30 cellular contexts compared by ENCODE assay signal in genomic region chr1:211627259-211627658, GRCh38. TPM values are rescaled to one million over a fixed set of nuclear protein-coding genes. Genes with fewer than 3 reads are reported as not detected.
"Had no signal": no experiment of that assay in that cellular context is flagged by ENCODE, and none has a peak within 500 bp of the region (broad histone marks: within the 10 kb centered on the region; RNA-seq: fewer than 3 reads in every experiment).

No MANE protein-coding gene starts in this region.

- H3K4me1 ChIP-seq: parathyroid adenoma, psoas muscle had no signal

- DNase-seq: activated CD4-positive, alpha-beta memory T cell treated with anti-CD3 and anti-CD28 coated beads, Interleukin-2, amount 10 ng/mL, durations not matched to agents 7 days and 5 days; activated CD4-positive, alpha-beta T cell treated with anti-CD3 and anti-CD28 coated beads, Interleukin-2, amount 10 ng/mL, durations not matched to agents 7 days and 5 days; activated CD4-positive, CD25-positive, alpha-beta regulatory T cell treated with anti-CD3 and anti-CD28 coated beads, Interleukin-2, amount 50 U/mL, for 72 hours; activated CD8-positive, alpha-beta memory T cell treated with anti-CD3 and anti-CD28 coated beads, Interleukin-2, amount 50 U/mL, for 48 hours; activated gamma-delta T cell; activated naive CD4-positive, alpha-beta T cell treated with anti-CD3 and anti-CD28 coated beads, Interleukin-2, amount 10 ng/mL, durations not matched to agents 7 days and 5 days; activated naive CD8-positive, alpha-beta T cell treated with anti-CD3 and anti-CD28 coated beads, Interleukin-2, amount 10 ng/mL, durations not matched to agents 7 days and 5 days; activated T-cell treated with anti-CD3 and anti-CD28 coated beads, Interleukin-2, amount 50 U/mL, for 24 hours; brain microvascular endothelial cell; central memory CD4-positive, alpha-beta T cell; endodermal cell; foreskin fibroblast; heart right ventricle; left lung; naive thymus-derived CD4-positive, alpha-beta T cell; nucleus accumbens; psoas muscle; spleen; stimulated activated naive CD4-positive, alpha-beta T cell; T-helper 9 cell had no signal

- H2AFZ ChIP-seq: parathyroid adenoma had no signal

- H3K9ac ChIP-seq: parathyroid adenoma had no signal

- H3K9me3 Mint-ChIP-seq: activated CD4-positive, alpha-beta T cell treated with anti-CD3 and anti-CD28 coated beads, Interleukin-2, amount 10 ng/mL, durations not matched to agents 7 days and 5 days; activated naive CD8-positive, alpha-beta T cell treated with anti-CD3 and anti-CD28 coated beads, Interleukin-2, amount 10 ng/mL, durations not matched to agents 7 days and 5 days; activated T-cell treated with anti-CD3 and anti-CD28 coated beads, Interleukin-2, amount 50 U/mL, for 24 hours; dendritic cell treated with granulocyte-macrophage colony-stimulating factor and Interleukin-4, amounts not matched to agents 40 ng/mL and 50 ng/mL, for 4 days; endodermal cell; T-helper 1 cell treated with Interleukin-12 subunit alpha and Interleukin-12 subunit beta and Interleukin-4 antibody, amounts not matched to agents 30 μg/mL and 1 μg/mL, for 36 hours had no signal

- H3K4me3 ChIP-seq: ascending aorta, heart right ventricle, left lung, psoas muscle, spleen, tibial nerve had no signal

- H3K27ac ChIP-seq: ascending aorta, brain microvascular endothelial cell, left lung, parathyroid adenoma, psoas muscle, spleen, tibial nerve, VCaP had no signal

- ATAC-seq: esophagus mucosa; left lung; naive thymus-derived CD4-positive, alpha-beta T cell had no signal

- H3K36me3 ChIP-seq: ascending aorta, brain microvascular endothelial cell, heart right ventricle, left lung, spleen, tibial nerve had no signal

- H3K27me3 ChIP-seq: ascending aorta, brain microvascular endothelial cell, heart right ventricle, left lung, spleen, tibial nerve had no signal

- H3K9me3 ChIP-seq: ascending aorta, heart right ventricle, left lung, psoas muscle, spleen, tibial nerve had no signal

- H3K27me3 Mint-ChIP-seq: activated CD4-positive, alpha-beta T cell treated with anti-CD3 and anti-CD28 coated beads, Interleukin-2, amount 10 ng/mL, durations not matched to agents 7 days and 5 days; activated T-cell treated with anti-CD3 and anti-CD28 coated beads, Interleukin-2, amount 50 U/mL, for 24 hours had no signal

- H3K4me3 Mint-ChIP-seq: activated CD4-positive, alpha-beta memory T cell treated with anti-CD3 and anti-CD28 coated beads, Interleukin-2, amount 10 ng/mL, durations not matched to agents 7 days and 5 days; activated CD4-positive, alpha-beta T cell treated with anti-CD3 and anti-CD28 coated beads, Interleukin-2, amount 10 ng/mL, durations not matched to agents 7 days and 5 days; activated naive CD4-positive, alpha-beta T cell treated with anti-CD3 and anti-CD28 coated beads, Interleukin-2, amount 10 ng/mL, durations not matched to agents 7 days and 5 days; activated naive CD8-positive, alpha-beta T cell treated with anti-CD3 and anti-CD28 coated beads, Interleukin-2, amount 10 ng/mL, durations not matched to agents 7 days and 5 days; activated T-cell treated with anti-CD3 and anti-CD28 coated beads, Interleukin-2, amount 50 U/mL, for 24 hours; dendritic cell treated with granulocyte-macrophage colony-stimulating factor and Interleukin-4, amounts not matched to agents 40 ng/mL and 50 ng/mL, for 4 days; endodermal cell; naive thymus-derived CD4-positive, alpha-beta T cell; T-helper 1 cell treated with Interleukin-12 subunit alpha and Interleukin-12 subunit beta and Interleukin-4 antibody, amounts not matched to agents 30 μg/mL and 1 μg/mL, for 36 hours had no signal

- H3K27ac Mint-ChIP-seq: activated CD4-positive, alpha-beta memory T cell treated with anti-CD3 and anti-CD28 coated beads, Interleukin-2, amount 10 ng/mL, durations not matched to agents 7 days and 5 days; activated CD4-positive, alpha-beta T cell treated with anti-CD3 and anti-CD28 coated beads, Interleukin-2, amount 10 ng/mL, durations not matched to agents 7 days and 5 days; activated naive CD4-positive, alpha-beta T cell treated with anti-CD3 and anti-CD28 coated beads, Interleukin-2, amount 10 ng/mL, durations not matched to agents 7 days and 5 days; activated naive CD8-positive, alpha-beta T cell treated with anti-CD3 and anti-CD28 coated beads, Interleukin-2, amount 10 ng/mL, durations not matched to agents 7 days and 5 days; activated T-cell treated with anti-CD3 and anti-CD28 coated beads, Interleukin-2, amount 50 U/mL, for 24 hours; dendritic cell treated with granulocyte-macrophage colony-stimulating factor and Interleukin-4, amounts not matched to agents 40 ng/mL and 50 ng/mL, for 4 days; endodermal cell; T-helper 1 cell treated with Interleukin-12 subunit alpha and Interleukin-12 subunit beta and Interleukin-4 antibody, amounts not matched to agents 30 μg/mL and 1 μg/mL, for 36 hours had no signal

- FAIRE-seq: islet of Langerhans, TTC549 had no signal

- H3K36me3 Mint-ChIP-seq: activated naive CD4-positive, alpha-beta T cell treated with anti-CD3 and anti-CD28 coated beads, Interleukin-2, amount 10 ng/mL, durations not matched to agents 7 days and 5 days; naive thymus-derived CD4-positive, alpha-beta T cell had no signal

- H3K79me2 ChIP-seq: parathyroid adenoma had no signal

RNA-seq across cellular contexts. Expression of gene NEK2, which starts 48.2 kb away (rescaled TPM):
- total RNA-seq: ascending aorta, psoas muscle, ureter had no signal
